Comparison of ENCODE assay signal across 1 cellular context in the genomic region with DNA sequence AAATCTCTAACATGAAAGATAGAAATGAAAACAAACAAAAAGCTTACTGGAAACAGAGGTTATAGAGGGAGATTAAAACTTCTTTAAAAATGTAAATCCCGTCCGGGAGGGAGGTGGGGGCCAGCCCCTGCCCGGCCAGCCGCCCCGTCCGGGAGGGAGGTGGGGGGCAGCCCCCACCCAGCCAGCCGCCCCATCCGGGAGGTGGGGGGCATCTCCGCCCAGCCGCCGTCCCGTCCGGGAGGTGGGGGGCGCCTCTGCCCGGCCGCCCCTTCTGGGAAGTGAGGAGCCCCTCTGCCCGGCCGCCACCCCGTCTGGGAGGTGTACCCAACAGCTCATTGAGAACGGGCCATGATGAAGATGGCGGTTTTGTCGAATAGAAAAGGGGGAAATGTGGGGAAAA. TPM values are rescaled to one million over a fixed set of nuclear protein-coding genes. Genes with fewer than 3 reads are reported as not detected.
"Had no signal": no experiment of that assay in that cellular context is flagged by ENCODE, and none has a peak within 500 bp of the region (broad histone marks: within the 10 kb centered on the region; RNA-seq: fewer than 3 reads in every experiment).

No MANE protein-coding gene starts in this region.

RNA-seq across cellular contexts. Expression of gene FGF12, which starts 16.2 kb away (rescaled TPM):
- total RNA-seq: G401 had no signal
